Comparison of ENCODE assay signal across 11 cellular contexts in the genomic region with DNA sequence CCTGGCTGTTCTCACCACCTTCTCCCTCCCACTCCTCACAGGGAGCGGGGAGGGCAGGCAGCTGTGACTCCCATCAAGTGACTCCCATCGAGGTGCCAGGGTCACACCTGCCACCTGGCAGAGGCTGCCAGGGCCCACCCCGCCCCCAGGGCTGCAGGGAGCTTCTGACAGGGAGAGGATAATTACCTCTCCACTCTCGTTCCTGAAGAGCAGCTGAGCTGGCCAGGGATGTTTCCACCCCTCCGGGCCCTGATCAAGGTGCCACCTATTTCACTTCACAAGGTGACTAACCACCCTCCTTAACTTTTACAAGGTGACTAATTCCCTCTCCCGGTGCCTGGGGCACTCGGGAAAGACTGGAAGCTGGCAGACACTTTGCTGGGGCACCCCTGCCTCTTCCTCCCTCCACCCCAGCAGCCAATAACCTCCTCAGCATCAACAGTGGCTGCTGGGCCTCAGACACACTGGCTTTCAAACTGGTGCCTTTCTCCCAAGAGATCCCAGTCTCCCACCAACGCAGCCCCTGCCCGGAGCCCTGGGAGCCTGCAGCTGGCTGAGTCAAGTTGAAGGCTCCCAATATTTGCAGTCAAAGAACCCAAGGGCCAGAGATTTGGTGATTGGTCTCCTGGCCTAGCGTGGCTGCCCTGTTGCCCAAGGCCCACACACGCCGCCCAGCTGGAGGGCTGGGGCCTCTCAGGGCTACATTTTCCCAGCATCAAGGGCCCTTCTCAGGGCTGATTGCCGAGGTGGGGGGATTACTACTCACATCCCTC. TPM values are rescaled to one million over a fixed set of nuclear protein-coding genes. Genes with fewer than 3 reads are reported as not detected.
DNase-seq lines count a peak whose midpoint lies in the region; ATAC-seq and TF ChIP-seq lines count a peak whose summit lies in the region.
"Had no signal": no experiment of that assay in that cellular context is flagged by ENCODE, and none has a peak within 500 bp of the region (broad histone marks: within the 10 kb centered on the region; RNA-seq: fewer than 3 reads in every experiment).

No MANE protein-coding gene starts in this region.

- H3K27me3 Mint-ChIP-seq in HFFc6 (ENCODE audit: insufficient read depth): no peaks in the 10 kb centered on the region; the same call in none of the 2 replicates
- peaks cover 2% of the 10 kb centered on the region for H3K27me3 Mint-ChIP-seq in nephron progenitor cell (ENCODE audit: low read depth, poor library complexity)

- H3K36me3 Mint-ChIP-seq in HFFc6 (ENCODE audit: low read depth) (0 out of 2 replicates have a peak, but pooled peaks cover 5% of the 10 kb centered on the region), nephron progenitor cell (ENCODE audit: low read depth) (no peaks in the 10 kb centered on the region)

- no peak overlapping the region for H3K4me3 Mint-ChIP-seq in HFFc6
- H3K4me3 Mint-ChIP-seq in nephron progenitor cell: no peak overlapping the region

- H3K27ac Mint-ChIP-seq in HFFc6 (peak overlapping the region; percentile 40), nephron progenitor cell (no peak overlapping the region)

- TF ChIP-seq CTCF in HFFc6 (IDR thresholded peaks at IDR 0.05): no peak
- no peak for TF ChIP-seq CTCF in nephron progenitor cell (IDR thresholded peaks at IDR 0.05)

- H3K9me3 Mint-ChIP-seq in HFFc6 (no peaks in the 10 kb centered on the region), nephron progenitor cell (no peaks in the 10 kb centered on the region)

- H3K4me1 Mint-ChIP-seq in HFFc6 (ENCODE audit: low read depth): peaks cover 38% of the 10 kb centered on the region
- peaks cover 22% of the 10 kb centered on the region for H3K4me1 Mint-ChIP-seq in nephron progenitor cell

- no peak for ATAC-seq in HG02938 (IDR thresholded peaks at IDR 0.05; ENCODE audit: unreplicated experiment)

- DNase-seq in HFFc6 (peak; percentile 7), NCI-H2107 treated with DMSO at 0.1 percent for 48 hours (lab: John Stamatoyannopoulos, UW; ENCODE audit: unreplicated experiment) (peak; percentile 94), T1000 (lab: John Stamatoyannopoulos, UW) (peak; percentile 18), renal cortical epithelial cell (ENCODE audit: low read depth) (peak; percentile 78), ecto neural progenitor cell (ENCODE audit: low spot score) (no peak), AML-193 (lab: John Stamatoyannopoulos, UW) (no peak), nephron progenitor cell (no peak)
- DNase-seq: activated CD4-positive, alpha-beta T cell treated with anti-CD3 and anti-CD28 coated beads for 1 hour; activated naive CD4-positive, alpha-beta T cell treated with Interleukin-2 at 50 U/mL for 16 hours; NCI-H446 had no signal

RNA-seq across cellular contexts. Expression of a gene that starts 22.0 kb away (rescaled TPM):
- under 1 TPM; 0.24 to 0.67 (median 0.53) TPM for total RNA-seq in HFFc6 (2021; fragmentation: NEBNext Ultra II Directional; extraction: Animal tissue kit (Norgen Biotek cat#: 25700))
- 4.2 and 20.0 TPM in 2 replicates for total RNA-seq in renal cortical epithelial cell

RNA-seq across cellular contexts. Expression of a gene that starts 50.2 kb away (rescaled TPM):
- total RNA-seq in HFFc6 (2021; fragmentation: NEBNext Ultra II Directional; extraction: Animal tissue kit (Norgen Biotek cat#: 25700)): 1 to 10 TPM; 2.4 to 4.2 (median 3.3) TPM
- total RNA-seq in renal cortical epithelial cell: 1.7 and 6.8 TPM in 2 replicates

Comparison
In these comparisons a context has a peak if more than half of its experiments do, and no peak if none do; other contexts are left out.
1. DNase-seq: peak in HFFc6 (single experiment), NCI-H2107 treated with DMSO at 0.1 percent for 48 hours (single experiment), T1000 (single experiment) and renal cortical epithelial cell (single experiment); none in ecto neural progenitor cell (single experiment), AML-193 (0 of 2) and nephron progenitor cell (single experiment).